13 cellular contexts compared by ENCODE assay signal in the genomic region with DNA sequence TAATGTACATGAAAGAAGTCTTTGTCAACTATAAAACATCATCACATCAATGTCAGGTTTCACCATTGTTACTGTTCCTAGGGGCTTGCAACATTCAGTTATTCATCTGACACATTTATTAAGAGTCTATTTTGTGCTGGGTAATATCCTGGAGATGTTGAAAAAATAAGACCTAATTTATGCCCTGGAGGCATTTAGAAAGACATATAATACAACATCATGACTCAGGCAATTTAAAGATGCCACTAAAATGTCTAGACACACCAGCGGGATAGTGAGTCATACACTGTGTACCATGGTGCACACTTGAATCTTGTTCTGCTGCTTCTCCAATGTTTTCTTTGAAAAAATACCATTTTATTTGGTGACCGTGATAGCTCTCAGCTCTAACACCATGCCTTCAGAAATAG. TPM values are rescaled to one million over a fixed set of nuclear protein-coding genes. Genes with fewer than 3 reads are reported as not detected.
DNase-seq lines count a peak whose midpoint lies in the region; ATAC-seq, FAIRE-seq and TF ChIP-seq lines count a peak whose summit lies in the region.
"Had no signal": no experiment of that assay in that cellular context is flagged by ENCODE, and none has a peak within 500 bp of the region (broad histone marks: within the 10 kb centered on the region; RNA-seq: fewer than 3 reads in every experiment).

No MANE protein-coding gene starts in this region.

- H3K4me3 Mint-ChIP-seq in astrocyte (ENCODE audit: unreplicated experiment) = no peak overlapping the region
- H3K4me3 Mint-ChIP-seq: stimulated activated naive B cell treated with anti-CD40 and anti-IgM and Interleukin-4, amounts not matched to agents 10 μg/mL and 1 μg/mL and 100 μg/mL, for 72 hours; T-helper 1 cell treated with Interleukin-12 subunit alpha and Interleukin-12 subunit beta and Interleukin-4 antibody, amounts not matched to agents 30 μg/mL and 1 μg/mL, for 36 hours had no signal

- 78 to 81% methylated on average over 2 of the region's 2 CpGs for WGBS in heart right ventricle, 2 donors
- 39 to 47% methylated on average over 2 of the region's 2 CpGs for WGBS in lower leg skin, 2 donors

- peaks cover 0 to 30% (median 15%) of the 10 kb centered on the region in 9 donors for H3K4me1 ChIP-seq in heart right ventricle
- peaks cover 18% of the 10 kb centered on the region for H3K4me1 ChIP-seq in astrocyte (ENCODE audit: insufficient read depth, low read length)

- H2AFZ ChIP-seq in astrocyte (ENCODE audit: low read depth, low read length) = no peak overlapping the region

- H3K27me3 ChIP-seq in heart right ventricle = no peaks in the 10 kb centered on the region
- H3K27me3 ChIP-seq in astrocyte (ENCODE audit: insufficient read depth, low read length) = no peaks in the 10 kb centered on the region

- no peak for TF ChIP-seq POLR2A in lower leg skin (IDR thresholded peaks at IDR 0.05)

- H4K20me1 ChIP-seq in astrocyte (ENCODE audit: insufficient read depth, low read length) = no peaks in the 10 kb centered on the region

- no peak for TF ChIP-seq CTCF in heart right ventricle (IDR thresholded peaks at IDR 0.05)
- TF ChIP-seq CTCF in astrocyte (IDR thresholded peaks at IDR 0.05; ENCODE audit: insufficient read depth, low read depth, low read length) = no peak
- no peak for TF ChIP-seq CTCF in lower leg skin (IDR thresholded peaks at IDR 0.05)

- H3K4me2 ChIP-seq in astrocyte (ENCODE audit: low read length) = peak overlapping the region; percentile 73

- DNase-seq in heart right ventricle = no peak
- no peak for DNase-seq in cardiac septum (ENCODE audit: low spot score)
- peak; percentile 91 for DNase-seq in astrocyte (ENCODE audit: low read depth)
- peak; percentile 36 for DNase-seq in kidney glomerular epithelial cell (lab: John Stamatoyannopoulos, UW)
- DNase-seq in lower leg skin (ENCODE audit: low spot score in 2 of 2) = no peak
- DNase-seq: MV-4-11; posterior cingulate gyrus; stimulated activated naive B cell treated with anti-CD40 and anti-IgM and Interleukin-4, amounts not matched to agents 10 μg/mL and 1 μg/mL and 100 μg/mL, for 72 hours had no signal

- ATAC-seq in heart right ventricle = peak in 1 of 8 donors; percentile 18
- no peak for ATAC-seq in HG03342 (IDR thresholded peaks at IDR 0.05; ENCODE audit: unreplicated experiment)
- no peak for ATAC-seq in HG02763 (IDR thresholded peaks at IDR 0.05; ENCODE audit: unreplicated experiment)
- no peak for ATAC-seq in HG02759 (IDR thresholded peaks at IDR 0.05; ENCODE audit: unreplicated experiment)
- ATAC-seq: stimulated activated naive B cell treated with anti-CD40 and anti-IgM and Interleukin-4, amounts not matched to agents 10 μg/mL and 1 μg/mL and 100 μg/mL, for 72 hours had no signal

- intact Hi-C loops in heart right ventricle (cut with DNase I) = loop anchor here in 1 of 10 donors (10.0 kb wide), 1 partner anchor 85 kb away; no protein-coding TSS in a partner anchor
- intact Hi-C loops in cardiac septum (cut with DNase I) = loop anchor here (5.0 kb wide), 1 partner anchor 98 kb away; no protein-coding TSS in a partner anchor
- intact Hi-C loops in lower leg skin (cut with DNase I; ENCODE audit: low total_unique reads) = no loop called here

- H3K4me1 Mint-ChIP-seq in astrocyte (ENCODE audit: low read depth, unreplicated experiment) = peaks cover 23% of the 10 kb centered on the region
- H3K4me1 Mint-ChIP-seq: stimulated activated naive B cell treated with anti-CD40 and anti-IgM and Interleukin-4, amounts not matched to agents 10 μg/mL and 1 μg/mL and 100 μg/mL, for 72 hours had no signal

- peak overlapping the region; percentile 99 for H3K27ac Mint-ChIP-seq in astrocyte (ENCODE audit: unreplicated experiment)
- H3K27ac Mint-ChIP-seq: activated T-helper 2 cell treated with anti-CD3 and anti-CD28 coated beads, Interferon-gamma antibody, Interleukin-2, Interleukin-4, amounts not matched to agents 10 μg/mL and 5 μg/mL and 100 μg/mL, durations not matched to agents 14 hours and 24 hours and 36 hours; stimulated activated naive B cell treated with anti-CD40 and anti-IgM and Interleukin-4, amounts not matched to agents 10 μg/mL and 1 μg/mL and 100 μg/mL, for 72 hours; T-helper 1 cell treated with Interleukin-12 subunit alpha and Interleukin-12 subunit beta and Interleukin-4 antibody, amounts not matched to agents 30 μg/mL and 1 μg/mL, for 36 hours had no signal

- H3K9me3 ChIP-seq in heart right ventricle (no peaks in the 10 kb centered on the region), astrocyte (ENCODE audit: insufficient read depth, low read depth, low read length) (no peaks in the 10 kb centered on the region)

- H3K9me3 Mint-ChIP-seq in astrocyte (ENCODE audit: unreplicated experiment) = no peaks in the 10 kb centered on the region
- H3K9me3 Mint-ChIP-seq: activated T-helper 2 cell treated with anti-CD3 and anti-CD28 coated beads, Interferon-gamma antibody, Interleukin-2, Interleukin-4, amounts not matched to agents 10 μg/mL and 5 μg/mL and 100 μg/mL, durations not matched to agents 14 hours and 24 hours and 36 hours; T-helper 1 cell treated with Interleukin-12 subunit alpha and Interleukin-12 subunit beta and Interleukin-4 antibody, amounts not matched to agents 30 μg/mL and 1 μg/mL, for 36 hours had no signal

- peak; percentile 76 for FAIRE-seq in astrocyte (lab: Jason Lieb, UNC)

- H3K9ac ChIP-seq in astrocyte (ENCODE audit: low read length) = peak overlapping the region; percentile 79

- H3K27me3 Mint-ChIP-seq in astrocyte (ENCODE audit: low read depth, unreplicated experiment) = peaks cover under 1% of the 10 kb centered on the region
- H3K27me3 Mint-ChIP-seq: stimulated activated naive B cell treated with anti-CD40 and anti-IgM and Interleukin-4, amounts not matched to agents 10 μg/mL and 1 μg/mL and 100 μg/mL, for 72 hours had no signal

- no peaks in the 10 kb centered on the region for H3K79me2 ChIP-seq in astrocyte (ENCODE audit: insufficient read depth, low read length)

- H3K36me3 ChIP-seq in heart right ventricle (no peaks in the 10 kb centered on the region), astrocyte (ENCODE audit: insufficient read depth, low read length) (no peaks in the 10 kb centered on the region)

- no peaks in the 10 kb centered on the region for H3K36me3 Mint-ChIP-seq in astrocyte (ENCODE audit: low read depth, unreplicated experiment)
- H3K36me3 Mint-ChIP-seq: stimulated activated naive B cell treated with anti-CD40 and anti-IgM and Interleukin-4, amounts not matched to agents 10 μg/mL and 1 μg/mL and 100 μg/mL, for 72 hours had no signal

- H3K27ac ChIP-seq in heart right ventricle (peak overlapping the region in 9 of 10 donors; percentile 38 to 74 (median 66)), astrocyte (ENCODE audit: low read depth, low read length) (peak overlapping the region; percentile 89)

- H3K4me3 ChIP-seq in heart right ventricle (no peak overlapping the region), astrocyte (ENCODE audit: insufficient read depth, low read depth, low read length) (peak overlapping the region; percentile 2), lower leg skin (ENCODE audit: low read depth, poor library complexity, severe bottlenecking) (no peak overlapping the region)

RNA-seq across cellular contexts. Expression of a gene that starts 19.1 kb away (rescaled TPM):
- total RNA-seq in heart right ventricle = 10 to 100 TPM; 25.4 to 61.2 (median 39.3) TPM
- 10 to 100 TPM; 28.8 to 74.1 TPM for polyA plus RNA-seq in heart right ventricle
- 32.1 TPM for total RNA-seq in cardiac septum
- not detected in 2 replicates for total RNA-seq in astrocyte
- total RNA-seq in lower leg skin = 10 to 100 TPM in 2 of 4 donors, 1 to 10 TPM in 2; 6.1 to 32.9 (median 19.1) TPM
- total RNA-seq: activated T-helper 2 cell treated with anti-CD3 and anti-CD28 coated beads, Interferon-gamma antibody, Interleukin-2, Interleukin-4, amounts not matched to agents 10 μg/mL and 5 μg/mL and 100 μg/mL, durations not matched to agents 14 hours and 24 hours and 36 hours had no signal

Comparison
In these comparisons a context has a peak if more than half of its experiments do, and no peak if none do; other contexts are left out.
1. DNase-seq: peak in astrocyte (single experiment) and kidney glomerular epithelial cell (single experiment); none in heart right ventricle (0 of 2), cardiac septum (single experiment) and lower leg skin (0 of 2).